ENCODE assay signal across 12 cellular contexts in genomic region chr3:24519368-24520100, GRCh38. TPM values are rescaled to one million over a fixed set of nuclear protein-coding genes. Genes with fewer than 3 reads are reported as not detected.
DNase-seq lines count a peak whose midpoint lies in the region; ATAC-seq and TF ChIP-seq lines count a peak whose summit lies in the region.
"Had no signal": no experiment of that assay in that cellular context is flagged by ENCODE, and none has a peak within 500 bp of the region (broad histone marks: within the 10 kb centered on the region; RNA-seq: fewer than 3 reads in every experiment).

No MANE protein-coding gene starts in this region.

- no peaks in the 10 kb centered on the region for H3K27me3 ChIP-seq in fibroblast of lung (ENCODE audit: control insufficient read depth, insufficient read depth, low read length)

- H3K27ac Mint-ChIP-seq in Calu3 (ENCODE audit: unreplicated experiment), result no peak overlapping the region

- H3K9me3 ChIP-seq in fibroblast of lung (ENCODE audit: control insufficient read depth, insufficient read depth, low read depth, low read length) (no peaks in the 10 kb centered on the region), mucosa of descending colon (no peaks in the 10 kb centered on the region)
- H3K9me3 ChIP-seq: esophagus squamous epithelium had no signal

- intact Hi-C loops in Calu3 (cut with micrococcal nuclease; ENCODE audit: unreplicated experiment) (loop anchor here (5.0 kb wide), 1 partner anchor 78 kb away; no protein-coding TSS in a partner anchor), mucosa of descending colon (cut with DNase I, micrococcal nuclease) (no loop called here)

- H4K20me1 ChIP-seq in fibroblast of lung (ENCODE audit: control insufficient read depth, extremely low read depth, insufficient read depth, low read length), result no peaks in the 10 kb centered on the region

- no peak overlapping the region for H3K9ac ChIP-seq in fibroblast of lung (ENCODE audit: insufficient read depth, low read length)

- BruUV-seq in Calu3 (replicated peaks; lab: Mats Ljungman, UMichigan), result no TSS peak

- no peaks in the 10 kb centered on the region for H3K27me3 Mint-ChIP-seq in Calu3 (ENCODE audit: unreplicated experiment)

- DNase-seq in Ammon's horn (ENCODE audit: low spot score) (peak; percentile 55), fibroblast of lung (ENCODE audit: low read depth in 2 of 2) (no peak), Calu3 (no peak), mucosa of descending colon (no peak), coronary artery (ENCODE audit: low spot score) (no peak), NCI-H1105 treated with DMSO at 0.1 percent for 48 hours (lab: John Stamatoyannopoulos, UW) (no peak)
- DNase-seq: activated gamma-delta T cell treated with Interleukin-2 at 50 U/mL for 16 hours, DMS153, esophagus squamous epithelium had no signal

- TF ChIP-seq CTCF in fibroblast of lung (conservative IDR thresholded peaks at IDR 0.05 in 1 of 2, IDR thresholded peaks at IDR 0.05 in 1 of 2; ENCODE audit: low read depth in 1 of 2, low read length in 2 of 2), result no peak
- no peak for TF ChIP-seq CTCF in Calu3 (IDR thresholded peaks at IDR 0.05; ENCODE audit: unreplicated experiment)
- no peak for TF ChIP-seq CTCF in mucosa of descending colon (IDR thresholded peaks at IDR 0.05)
- TF ChIP-seq CTCF in coronary artery (IDR thresholded peaks at IDR 0.05), result no peak

- H3K79me2 ChIP-seq in fibroblast of lung (ENCODE audit: control insufficient read depth, insufficient read depth, low read length), result no peaks in the 10 kb centered on the region

- CTCF ChIA-PET in Calu3 (lab: Charles Lee), result no interaction called here

- peaks cover 21% of the 10 kb centered on the region for H3K36me3 Mint-ChIP-seq in Calu3 (ENCODE audit: insufficient read depth, unreplicated experiment)

- ATAC-seq in GM19397 (IDR thresholded peaks at IDR 0.05; ENCODE audit: unreplicated experiment), result peak; percentile 48
- ATAC-seq in HG03342 (IDR thresholded peaks at IDR 0.05; ENCODE audit: unreplicated experiment), result peak; percentile 63
- no peak for ATAC-seq in mucosa of descending colon

- no peak overlapping the region for H3K27ac ChIP-seq in fibroblast of lung (ENCODE audit: insufficient read depth, low read length)
- H3K27ac ChIP-seq in coronary artery, result no peak overlapping the region
- H3K27ac ChIP-seq: esophagus squamous epithelium, HL-60 had no signal

- H3K9me3 Mint-ChIP-seq in Calu3 (ENCODE audit: low read depth, unreplicated experiment), result no peaks in the 10 kb centered on the region

- H3K4me1 ChIP-seq in fibroblast of lung (ENCODE audit: control insufficient read depth, extremely low read depth, insufficient read depth, low read length), result no peaks in the 10 kb centered on the region
- peaks cover 2% of the 10 kb centered on the region for H3K4me1 ChIP-seq in mucosa of descending colon (ENCODE audit: low read depth)

- H3K4me1 Mint-ChIP-seq in Calu3 (ENCODE audit: low read depth, unreplicated experiment), result peaks cover 44% of the 10 kb centered on the region

- no peak overlapping the region for H3K4me3 Mint-ChIP-seq in Calu3 (ENCODE audit: low read depth, unreplicated experiment)

- H3K4me3 ChIP-seq in fibroblast of lung (replicated peaks in 1 of 4; ENCODE audit: control extremely low read depth in 1 of 4, insufficient read depth in 1 of 4, low read depth in 3 of 4, low read length in 4 of 4) (no peak overlapping the region), mucosa of descending colon (no peak overlapping the region), coronary artery (no peak overlapping the region)
- H3K4me3 ChIP-seq: esophagus squamous epithelium had no signal

- no peak overlapping the region for H3K4me2 ChIP-seq in fibroblast of lung (ENCODE audit: extremely low read depth, insufficient read depth, low read length)

- no peaks in the 10 kb centered on the region for H3K36me3 ChIP-seq in fibroblast of lung (ENCODE audit: control insufficient read depth, insufficient read depth, low read length)
- no peaks in the 10 kb centered on the region for H3K36me3 ChIP-seq in mucosa of descending colon (ENCODE audit: low read depth)
- H3K36me3 ChIP-seq: esophagus squamous epithelium had no signal

- H2AFZ ChIP-seq in fibroblast of lung (ENCODE audit: low read length), result peak overlapping the region; percentile 10

RNA-seq across cellular contexts. Expression of gene THRB, which starts 24.9 kb away (rescaled TPM):
- total RNA-seq in fibroblast of lung (3.9 and 7.4 TPM in 2 replicates), Calu3 (2022) (13.5 and 15.5 TPM in 2 replicates), mucosa of descending colon (10 to 100 TPM; 25.1 to 75.5 (median 59.8) TPM)
- 1.2 and 4.2 TPM in 2 replicates for polyA plus RNA-seq in fibroblast of lung
- polyA plus RNA-seq in fibroblast of lung (2012), result 0.92 and 2.8 TPM in 2 replicates
- 0.70 and 0.98 TPM in 2 replicates for polyA minus RNA-seq in fibroblast of lung (ENCODE audit: low replicate concordance)
